Comparison of ENCODE assay signal across 9 cellular contexts in the genomic region with DNA sequence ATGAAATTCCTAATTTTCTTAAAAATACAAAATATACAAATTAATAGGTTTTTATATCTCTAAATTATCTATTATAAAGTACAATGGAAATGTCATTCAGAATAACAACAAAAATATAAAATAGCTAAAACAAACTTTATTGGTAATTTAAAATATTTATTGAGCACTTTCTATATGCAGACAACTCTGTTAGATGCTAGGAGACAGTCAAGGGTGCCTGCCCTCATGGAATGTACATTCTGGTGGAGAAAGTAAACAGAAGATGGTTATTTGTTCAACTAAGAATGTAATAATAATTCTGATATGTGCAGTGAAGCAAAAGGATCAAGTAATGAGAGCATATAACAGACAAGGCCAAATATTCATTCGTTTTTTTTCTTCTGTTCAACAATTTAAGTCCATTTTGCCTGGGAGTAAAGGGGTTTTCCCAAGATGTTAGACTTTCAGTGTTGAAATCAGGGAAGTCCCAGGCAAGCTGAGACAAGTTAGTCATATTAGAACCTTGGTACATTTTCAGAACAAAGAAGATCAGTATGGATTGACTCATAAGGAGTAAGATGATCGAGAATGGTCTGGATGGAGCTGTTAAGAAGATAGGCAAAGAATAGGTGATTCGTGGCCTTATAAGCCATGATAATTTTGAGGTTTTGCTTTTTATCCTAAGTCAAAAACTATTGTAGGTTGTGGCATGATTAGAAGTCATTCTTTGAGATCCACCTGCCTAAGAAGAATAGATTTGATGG.
DNase-seq lines count a peak whose midpoint lies in the region; ATAC-seq and TF ChIP-seq lines count a peak whose summit lies in the region.
"Had no signal": no experiment of that assay in that cellular context is flagged by ENCODE, and none has a peak within 500 bp of the region (broad histone marks: within the 10 kb centered on the region; RNA-seq: fewer than 3 reads in every experiment).

No MANE protein-coding gene starts in this region.

- H3K79me2 ChIP-seq in GM23338 (replicated peaks; ENCODE audit: insufficient read depth), result no peaks in the 10 kb centered on the region

- DNase-seq in AG09319 (ENCODE audit: extremely low read depth, low read depth) (peak; percentile 18), testis (no peak), GM23338 (ENCODE audit: low spot score) (no peak), middle frontal gyrus (ENCODE audit: extremely low spot score, low spot score) (no peak)
- DNase-seq in activated naive CD8-positive, alpha-beta T cell treated with anti-CD3 and anti-CD28 coated beads, Interleukin-2, amount 50 U/mL, for 24 hours, result no peak
- no peak for DNase-seq in activated CD4-positive, alpha-beta T cell treated with anti-CD3 and anti-CD28 coated beads, Interleukin-2, amount 50 U/mL, for 1 hour
- DNase-seq: mucosa of descending colon had no signal

- H3K4me1 ChIP-seq in testis (no peaks in the 10 kb centered on the region), GM23338 (ENCODE audit: insufficient read depth) (0 out of 2 replicates have a peak, but pooled peaks cover 3% of the 10 kb centered on the region)

- TF ChIP-seq POLR2A in testis (IDR thresholded peaks at IDR 0.05), result no peak

- H3K9me3 ChIP-seq in testis, result no peaks in the 10 kb centered on the region
- H3K9me3 ChIP-seq: mucosa of descending colon had no signal

- intact Hi-C loops in testis (cut with DNase I; ENCODE audit: low total_unique reads), result no loop called here

- H3K4me1 Mint-ChIP-seq in activated naive CD8-positive, alpha-beta T cell treated with anti-CD3 and anti-CD28 coated beads, Interleukin-2, amount 50 U/mL, for 24 hours, result peaks cover 13% of the 10 kb centered on the region
- peaks cover 5% of the 10 kb centered on the region; the same call in 2 of the 3 replicates for H3K4me1 Mint-ChIP-seq in GM23338

- no peaks in the 10 kb centered on the region for H4K20me1 ChIP-seq in GM23338 (replicated peaks; ENCODE audit: insufficient read depth)

- H3K9me3 Mint-ChIP-seq in activated naive CD8-positive, alpha-beta T cell treated with anti-CD3 and anti-CD28 coated beads, Interleukin-2, amount 50 U/mL, for 24 hours, result peaks cover 6% of the 10 kb centered on the region
- no peaks in the 10 kb centered on the region for H3K9me3 Mint-ChIP-seq in GM23338

- H3K27me3 ChIP-seq in testis (no peaks in the 10 kb centered on the region), GM23338 (ENCODE audit: insufficient read depth) (no peaks in the 10 kb centered on the region)

- H3K4me2 ChIP-seq in GM23338, result no peak overlapping the region

- H3K36me3 Mint-ChIP-seq in activated naive CD8-positive, alpha-beta T cell treated with anti-CD3 and anti-CD28 coated beads, Interleukin-2, amount 50 U/mL, for 24 hours (ENCODE audit: low read depth), result peaks cover 9% of the 10 kb centered on the region
- no peaks in the 10 kb centered on the region for H3K36me3 Mint-ChIP-seq in GM23338 (ENCODE audit: low read depth)

- no peaks in the 10 kb centered on the region for H3F3A ChIP-seq in GM23338 (replicated peaks; ENCODE audit: low read depth)

- H2AFZ ChIP-seq in GM23338, result no peak overlapping the region

- H3K4me3 ChIP-seq in testis, result no peak overlapping the region
- no peak overlapping the region for H3K4me3 ChIP-seq in GM23338
- H3K4me3 ChIP-seq: mucosa of descending colon had no signal

- no peaks in the 10 kb centered on the region for H3K9me2 ChIP-seq in GM23338 (ENCODE audit: insufficient read depth)

- TF ChIP-seq CTCF in AG09319 (IDR thresholded peaks at IDR 0.05; ENCODE audit: low read depth, low read length) (no peak), testis (IDR thresholded peaks at IDR 0.05) (no peak), GM23338 (conservative IDR thresholded peaks at IDR 0.05; ENCODE audit: low read depth in 2 of 2) (no peak)

- WGBS in testis, 2 donors, result 81 to 82% methylated on average over 3 of the region's 3 CpGs

- H3K36me3 ChIP-seq in testis (ENCODE audit: low read depth, missing control alignments) (no peaks in the 10 kb centered on the region), GM23338 (ENCODE audit: insufficient read depth) (no peaks in the 10 kb centered on the region)

- no peaks in the 10 kb centered on the region for H3K27me3 Mint-ChIP-seq in activated naive CD8-positive, alpha-beta T cell treated with anti-CD3 and anti-CD28 coated beads, Interleukin-2, amount 50 U/mL, for 24 hours
- no peaks in the 10 kb centered on the region for H3K27me3 Mint-ChIP-seq in GM23338 (ENCODE audit: insufficient read depth, low read depth, poor library complexity)

- H3K27ac ChIP-seq in testis (no peak overlapping the region), GM23338 (ENCODE audit: low read depth) (no peak overlapping the region)

- ATAC-seq in GM18909 (IDR thresholded peaks at IDR 0.05; ENCODE audit: poor library complexity, unreplicated experiment), result peak; percentile 95
- peak; percentile 98 for ATAC-seq in HG02973 (IDR thresholded peaks at IDR 0.05; ENCODE audit: unreplicated experiment)
- ATAC-seq in activated naive CD8-positive, alpha-beta T cell treated with anti-CD3 and anti-CD28 coated beads, Interleukin-2, amount 50 U/mL, for 24 hours, result peak; percentile 98
- ATAC-seq in GM23338, result no peak

- peak overlapping the region; percentile 10 for H3K27ac Mint-ChIP-seq in activated naive CD8-positive, alpha-beta T cell treated with anti-CD3 and anti-CD28 coated beads, Interleukin-2, amount 50 U/mL, for 24 hours
- H3K27ac Mint-ChIP-seq in GM23338, result no peak overlapping the region

- H3K4me3 Mint-ChIP-seq in activated naive CD8-positive, alpha-beta T cell treated with anti-CD3 and anti-CD28 coated beads, Interleukin-2, amount 50 U/mL, for 24 hours, result no peak overlapping the region
- H3K4me3 Mint-ChIP-seq in GM23338, result no peak overlapping the region

TF ChIP-seq in GM23338, 12 proteins besides CTCF, POLR2A, EP300 and RAD21:
- TF ChIP-seq ZNF331 (CRISPR knock-in tag; IDR thresholded peaks at IDR 0.05; ENCODE audit: low read depth), result no peak
- no peak for TF ChIP-seq EZH2 (IDR thresholded peaks at IDR 0.05; ENCODE audit: low read depth, unreplicated experiment)
TF ChIP-seq in GM23338: peak in this region for 0.
